ENCODE assay signal across 24 cellular contexts in genomic region chr6:146833157-146833556, GRCh38.
DNase-seq lines count a peak whose midpoint lies in the region; ATAC-seq, FAIRE-seq and TF ChIP-seq lines count a peak whose summit lies in the region.
"Had no signal": no experiment of that assay in that cellular context is flagged by ENCODE, and none has a peak within 500 bp of the region (broad histone marks: within the 10 kb centered on the region; RNA-seq: fewer than 3 reads in every experiment).

No MANE protein-coding gene starts in this region.

- H3K9me3 Mint-ChIP-seq in CD14-positive monocyte: peaks cover 0 to 4% (median 0%) of the 10 kb centered on the region in 7 donors
- H3K9me3 Mint-ChIP-seq: CD4-positive, alpha-beta T cell; CD8-positive, alpha-beta T cell had no signal

- no peaks in the 10 kb centered on the region for H3K79me2 ChIP-seq in mesendoderm (ENCODE audit: control insufficient read depth, insufficient read depth, low read length)
- H3K79me2 ChIP-seq in trophoblast cell (ENCODE audit: control insufficient read depth, insufficient read depth, low read length, poor library complexity): no peaks in the 10 kb centered on the region

- H3K18ac ChIP-seq in mesendoderm (ENCODE audit: low read length) (peak overlapping the region; percentile 34), trophoblast cell (ENCODE audit: low read length) (no peak overlapping the region)

- H3K36me3 Mint-ChIP-seq in CD14-positive monocyte: no peaks in the 10 kb centered on the region
- H3K36me3 Mint-ChIP-seq: CD8-positive, alpha-beta T cell had no signal

- H3K79me1 ChIP-seq in mesendoderm (ENCODE audit: low read length): no peaks in the 10 kb centered on the region
- peaks cover 2% of the 10 kb centered on the region for H3K79me1 ChIP-seq in trophoblast cell (ENCODE audit: low read length)

- peak overlapping the region; percentile 56 for H4K8ac ChIP-seq in mesendoderm (ENCODE audit: low read depth, low read length)
- no peak overlapping the region for H4K8ac ChIP-seq in trophoblast cell (ENCODE audit: low read depth, low read length)

- CTCF ChIA-PET in HEK293T (lab: Yijun Ruan, JAX): no interaction called here

- no peak overlapping the region for H4K91ac ChIP-seq in trophoblast cell (ENCODE audit: low read depth, low read length)

- H4K12ac ChIP-seq in trophoblast cell (ENCODE audit: low read depth, low read length): no peak overlapping the region

- peak; percentile 83 for FAIRE-seq in bronchial epithelial cell (lab: Jason Lieb, UNC)
- FAIRE-seq: A204.1, D721Med, G401.6, GM12891, GM19239 had no signal

- H3K27me3 ChIP-seq in bronchial epithelial cell (ENCODE audit: control insufficient read depth, insufficient read depth, low read length): no peaks in the 10 kb centered on the region
- no peaks in the 10 kb centered on the region for H3K27me3 ChIP-seq in mesendoderm (ENCODE audit: insufficient read depth, low read length, poor library complexity)
- no peaks in the 10 kb centered on the region for H3K27me3 ChIP-seq in trophoblast cell (ENCODE audit: insufficient read depth, low read length)
- H3K27me3 ChIP-seq: BE2C, BLaER1 had no signal

- intact Hi-C loops in Right ventricle myocardium inferior (cut with DNase I): no loop called here
- intact Hi-C loops in CD14-positive monocyte (cut with micrococcal nuclease): no loop called here

- peak overlapping the region; percentile 29 for H3K14ac ChIP-seq in trophoblast cell (ENCODE audit: low read length)

- no peak overlapping the region for H3K56ac ChIP-seq in mesendoderm (ENCODE audit: low read length)

- no peak overlapping the region for H3K4me2 ChIP-seq in mesendoderm (ENCODE audit: low read length)
- H3K4me2 ChIP-seq in trophoblast cell (ENCODE audit: low read length): no peak overlapping the region
- H3K4me2 ChIP-seq: BLaER1 had no signal

- H3K27ac Mint-ChIP-seq in CD14-positive monocyte: no peak overlapping the region
- H3K27ac Mint-ChIP-seq: CD4-positive, alpha-beta T cell; CD8-positive, alpha-beta T cell had no signal

- ATAC-seq in Right ventricle myocardium inferior (no peak), GM21619 (IDR thresholded peaks at IDR 0.05; ENCODE audit: unreplicated experiment) (no peak)
- ATAC-seq: CD8-positive, alpha-beta T cell had no signal

- H3K4me1 ChIP-seq in mesendoderm (ENCODE audit: control insufficient read depth, low read depth, low read length): no peaks in the 10 kb centered on the region
- no peaks in the 10 kb centered on the region for H3K4me1 ChIP-seq in trophoblast cell (ENCODE audit: control insufficient read depth in 1 of 2, insufficient read depth in 2 of 2, low read length in 2 of 2)
- H3K4me1 ChIP-seq: BE2C, BLaER1, Caco-2 had no signal

- no peak overlapping the region for H2BK120ac ChIP-seq in mesendoderm (ENCODE audit: low read depth, low read length)
- H2BK120ac ChIP-seq in trophoblast cell (ENCODE audit: insufficient read depth, low read length, poor library complexity): peak overlapping the region; percentile 24

- peaks cover 2% of the 10 kb centered on the region for H3K9me3 ChIP-seq in trophoblast cell (ENCODE audit: insufficient read depth, low read depth, low read length)
- H3K9me3 ChIP-seq: BE2C, BLaER1 had no signal

- H3K9ac ChIP-seq in mesendoderm (ENCODE audit: low read length) (no peak overlapping the region), trophoblast cell (ENCODE audit: low read length) (no peak overlapping the region)
- H3K9ac ChIP-seq: BLaER1 had no signal

- no peak overlapping the region for H3K4me3 ChIP-seq in bronchial epithelial cell (ENCODE audit: low read depth, low read length)
- no peak overlapping the region for H3K4me3 ChIP-seq in mesendoderm (ENCODE audit: low read length)
- H3K4me3 ChIP-seq in trophoblast cell (ENCODE audit: low read depth, low read length): no peak overlapping the region
- H3K4me3 ChIP-seq: BLaER1 had no signal

- no peak overlapping the region for H4K5ac ChIP-seq in mesendoderm (ENCODE audit: low read length)

- no peak for TF ChIP-seq CTCF in bronchial epithelial cell (IDR thresholded peaks at IDR 0.05; ENCODE audit: insufficient read depth, low read length, severe bottlenecking)
- TF ChIP-seq CTCF in CD14-positive monocyte (IDR thresholded peaks at IDR 0.05): no peak

- H3K4ac ChIP-seq in mesendoderm (ENCODE audit: low read depth, low read length) (no peak overlapping the region), trophoblast cell (ENCODE audit: low read depth, low read length) (no peak overlapping the region)

- DNase-seq in HEK293T (ENCODE audit: extremely low spot score): no peak
- DNase-seq in bronchial epithelial cell (ENCODE audit: low read depth): no peak
- no peak for DNase-seq in mesendoderm
- DNase-seq in trophoblast cell: no peak
- no peak for DNase-seq in Right ventricle myocardium inferior (ENCODE audit: missing footprints)
- DNase-seq in activated effector memory CD4-positive, alpha-beta T cell treated with anti-CD3 and anti-CD28 coated beads, Interleukin-2, amount 50 U/mL, for 16 hours: no peak
- DNase-seq in CD14-positive monocyte (ENCODE audit: low spot score): no peak
- DNase-seq: 8988T; ACHN; BE2C; C1 segment of cervical spinal cord; Caco-2; Calu3; CD4-positive, alpha-beta T cell; CD8-positive, alpha-beta T cell; DMS79 treated with DMSO at 0.1 percent for 48 hours; GF-D8 had no signal

- H3K27me3 Mint-ChIP-seq in CD14-positive monocyte (ENCODE audit: low read depth in 3 of 3): no peaks in the 10 kb centered on the region
- H3K27me3 Mint-ChIP-seq: CD4-positive, alpha-beta T cell had no signal

- H3K36me3 ChIP-seq in bronchial epithelial cell (ENCODE audit: control insufficient read depth, insufficient read depth, low read length): no peaks in the 10 kb centered on the region
- H3K36me3 ChIP-seq in mesendoderm (ENCODE audit: control insufficient read depth, insufficient read depth, low read length): no peaks in the 10 kb centered on the region
- H3K36me3 ChIP-seq in trophoblast cell (ENCODE audit: control insufficient read depth in 1 of 2, insufficient read depth in 2 of 2, low read length in 2 of 2): no peaks in the 10 kb centered on the region
- H3K36me3 ChIP-seq: BE2C, BLaER1 had no signal

- H2BK5ac ChIP-seq in mesendoderm (ENCODE audit: low read length) (no peak overlapping the region), trophoblast cell (ENCODE audit: low read depth, low read length, poor library complexity) (no peak overlapping the region)

- H2AFZ ChIP-seq in trophoblast cell (ENCODE audit: insufficient read depth, low read length, poor library complexity): no peak overlapping the region

- WGBS in mesendoderm (ENCODE audit: extremely low coverage, insufficient coverage, low lambda C conversion rate): no CpG with 5 or more reads among the region's 3 CpGs
- no CpG with 5 or more reads among the region's 3 CpGs for WGBS in trophoblast cell (ENCODE audit: extremely low coverage, insufficient coverage, insufficient read length)

- no peak overlapping the region for H3K4me3 Mint-ChIP-seq in CD14-positive monocyte
- H3K4me3 Mint-ChIP-seq: CD4-positive, alpha-beta T cell; CD8-positive, alpha-beta T cell had no signal

- no peak overlapping the region for H2BK15ac ChIP-seq in mesendoderm (replicated peaks; ENCODE audit: low read depth)

- H2BK12ac ChIP-seq in trophoblast cell (ENCODE audit: low read length): peak overlapping the region; percentile 85

- H2AK5ac ChIP-seq in mesendoderm (ENCODE audit: low read length) (no peak overlapping the region), trophoblast cell (ENCODE audit: low read length) (no peak overlapping the region)

- H3K27ac ChIP-seq in mesendoderm (ENCODE audit: low read depth, low read length) (no peak overlapping the region), trophoblast cell (ENCODE audit: low read depth, low read length) (no peak overlapping the region)
- H3K27ac ChIP-seq: BLaER1 had no signal

- no peaks in the 10 kb centered on the region for H3K4me1 Mint-ChIP-seq in CD14-positive monocyte

- H3K23ac ChIP-seq in mesendoderm (ENCODE audit: low read length): no peak overlapping the region
- no peak overlapping the region for H3K23ac ChIP-seq in trophoblast cell (ENCODE audit: low read length)

- POLR2A ChIA-PET in HEK293T (lab: Yijun Ruan, JAX): no interaction called here

TF ChIP-seq in HEK293T, 16 proteins besides CTCF, POLR2A, EP300 and RAD21:
- TF ChIP-seq PKNOX1 (IDR thresholded peaks at IDR 0.05): peak; percentile 58; the same call in 1 of the 2 replicates
- no peak for TF ChIP-seq ELF4 (IDR thresholded peaks at IDR 0.05)
TF ChIP-seq in HEK293T: peak in this region for 1.
